In the genomic region with DNA sequence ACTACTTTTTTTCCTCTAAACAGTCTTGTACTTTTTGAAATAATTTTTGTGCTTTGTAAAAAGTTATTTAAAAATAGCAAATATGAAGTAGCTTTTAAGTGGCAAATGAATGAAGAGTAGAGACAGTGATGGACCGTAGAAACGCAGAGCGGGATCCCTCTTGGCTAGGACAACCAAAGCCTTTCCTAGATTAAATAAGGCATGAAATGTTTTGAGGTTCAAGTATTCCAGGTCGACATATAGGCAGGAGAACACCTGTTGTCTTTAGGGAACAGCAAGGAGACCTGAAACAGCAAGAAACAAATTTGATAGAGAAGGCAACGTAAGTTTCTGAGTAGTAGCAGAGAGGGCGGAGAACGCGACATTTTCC, we compare ENCODE assay signal across 8 cellular contexts. TPM values are rescaled to one million over a fixed set of nuclear protein-coding genes. Genes with fewer than 3 reads are reported as not detected.
DNase-seq lines count a peak whose midpoint lies in the region; ATAC-seq and TF ChIP-seq lines count a peak whose summit lies in the region.

No MANE protein-coding gene starts in this region.

- H3K27ac Mint-ChIP-seq in naive B cell: peak overlapping the region in 3 of 6 donors; percentile 97 to 99 (median 99)

- H3K9me3 Mint-ChIP-seq in naive B cell: no peaks in the 10 kb centered on the region

- no peaks in the 10 kb centered on the region for H3K36me3 ChIP-seq in colonic mucosa

- intact Hi-C loops in colonic mucosa (cut with DNase I): no loop called here

- H3K4me3 Mint-ChIP-seq in naive B cell: peak overlapping the region; percentile 87 to 100 (median 98)

- no peaks in the 10 kb centered on the region for H3K27me3 Mint-ChIP-seq in naive B cell

- CTCF ChIA-PET in AG04449 (lab: Yijun Ruan, JAX): interaction anchor here (0.6 to 3.2 kb wide), 20 partner anchors 9 to 579 kb away, joined by 3 to 48 read pairs (median 5); partner anchors contain the start of genes LDB1 and NOLC1

- no peaks in the 10 kb centered on the region for H3K27me3 ChIP-seq in colonic mucosa

- H3K4me3 ChIP-seq in AG04449 (ENCODE audit: low read depth, low read length) (peak overlapping the region; percentile 96), colonic mucosa (peak overlapping the region; percentile 88)
- peak overlapping the region; percentile 76 for H3K4me3 ChIP-seq in Jurkat, Clone E6-1 (ENCODE audit: low read length)

- H3K9ac ChIP-seq in colonic mucosa (ENCODE audit: low read depth in 2 of 2, low read length in 2 of 2): peak overlapping the region in 1 of 2 donors; percentile 84

- DNase-seq in AG04449 (ENCODE audit: low read depth, low spot score): no peak
- DNase-seq in Jurkat, Clone E6-1 (ENCODE audit: low read depth, low spot score): no peak
- no peak for DNase-seq in colonic mucosa
- no peak for DNase-seq in naive B cell
- no peak for DNase-seq in hippocampal formation (lab: John Stamatoyannopoulos, UW)
- no peak for DNase-seq in stimulated activated CD4-positive, alpha-beta T cell treated with anti-CD3 and anti-CD28 coated beads, Interleukin-4, amount 100 ng/mL, for 1 hour

- ATAC-seq in naive B cell (ENCODE audit: low read depth in 2 of 2) (no peak), GM21360 (IDR thresholded peaks at IDR 0.05; ENCODE audit: unreplicated experiment) (no peak), GM21515 (IDR thresholded peaks at IDR 0.05; ENCODE audit: unreplicated experiment) (no peak)

- no peaks in the 10 kb centered on the region for H3K9me3 ChIP-seq in colonic mucosa

- no peak for TF ChIP-seq CTCF in AG04449 (IDR thresholded peaks at IDR 0.05; ENCODE audit: insufficient read depth, low read length, missing control alignments)
- TF ChIP-seq CTCF in colonic mucosa (IDR thresholded peaks at IDR 0.05): no peak

- peaks cover 30 to 47% (median 31%) of the 10 kb centered on the region in 3 donors for H3K4me1 Mint-ChIP-seq in naive B cell

- peak overlapping the region; percentile 91 for H3K27ac ChIP-seq in colonic mucosa

- no peaks in the 10 kb centered on the region for H3K36me3 Mint-ChIP-seq in naive B cell

- peaks cover 12% of the 10 kb centered on the region for H3K4me1 ChIP-seq in colonic mucosa

- POLR2A ChIA-PET in AG04449 (lab: Yijun Ruan, JAX): interaction anchor here (0.7 to 1.2 kb wide), 2 partner anchors 12 to 338 kb away, joined by 3 to 4 read pairs; partner anchors contain the start of gene LDB1

RNA-seq across cellular contexts. Expression of gene PPRC1, which starts 0.7 kb away (rescaled TPM):
- 34.5 TPM for polyA plus RNA-seq in Jurkat, Clone E6-1 (2012; ENCODE audit: insufficient read depth, insufficient read length)
- total RNA-seq in colonic mucosa: 10 to 100 TPM; 17.0 to 36.1 TPM
- polyA plus RNA-seq in naive B cell (ENCODE audit: low read depth in 6 of 6): 10 to 100 TPM in 3 of 6 donors, 1 to 10 TPM in 3; 6.4 to 24.1 (median 9.7) TPM

RNA-seq across cellular contexts. Expression of gene LDB1, which starts 12.0 kb away (rescaled TPM):
- 75.5 TPM for polyA plus RNA-seq in Jurkat, Clone E6-1 (2012; ENCODE audit: insufficient read depth, insufficient read length)
- 10 to 100 TPM; 30.8 to 31.4 TPM for total RNA-seq in colonic mucosa
- 10 to 100 TPM in 5 of 6 donors, 1 to 10 TPM in 1; 7.1 to 37.9 (median 30.5) TPM for polyA plus RNA-seq in naive B cell (ENCODE audit: low read depth in 6 of 6)

RNA-seq across cellular contexts. Expression of gene NOLC1, which starts 20.0 kb away (rescaled TPM):
- polyA plus RNA-seq in Jurkat, Clone E6-1 (2012; ENCODE audit: insufficient read depth, insufficient read length): 187 TPM
- 10 to 100 TPM; 34.5 to 68.2 TPM for total RNA-seq in colonic mucosa
- polyA plus RNA-seq in naive B cell (ENCODE audit: low read depth in 6 of 6): 10 to 100 TPM in 5 of 6 donors, 1 to 10 TPM in 1; 8.6 to 59.3 (median 47.1) TPM
